Comparison of ENCODE assay signal across 1 cellular context in genomic region chr6:158895661-158896060, GRCh38.
TF ChIP-seq lines count a peak whose summit lies in the region.

No MANE protein-coding gene starts in this region.

TF ChIP-seq in WTC11, 78 proteins besides CTCF, POLR2A, EP300 and RAD21 (continued from another document):
- TF ChIP-seq, protein P1, sequence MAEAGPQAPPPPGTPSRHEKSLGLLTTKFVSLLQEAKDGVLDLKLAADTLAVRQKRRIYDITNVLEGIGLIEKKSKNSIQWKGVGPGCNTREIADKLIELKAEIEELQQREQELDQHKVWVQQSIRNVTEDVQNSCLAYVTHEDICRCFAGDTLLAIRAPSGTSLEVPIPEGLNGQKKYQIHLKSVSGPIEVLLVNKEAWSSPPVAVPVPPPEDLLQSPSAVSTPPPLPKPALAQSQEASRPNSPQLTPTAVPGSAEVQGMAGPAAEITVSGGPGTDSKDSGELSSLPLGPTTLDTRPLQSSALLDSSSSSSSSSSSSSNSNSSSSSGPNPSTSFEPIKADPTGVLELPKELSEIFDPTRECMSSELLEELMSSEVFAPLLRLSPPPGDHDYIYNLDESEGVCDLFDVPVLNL (CRISPR knock-in tag; IDR thresholded peaks at IDR 0.05; ENCODE audit: borderline replicate concordance, low read depth), result no peak
- no peak for TF ChIP-seq ZNF121 (CRISPR knock-in tag; IDR thresholded peaks at IDR 0.05)
- no peak for TF ChIP-seq ZNF396 (CRISPR knock-in tag; IDR thresholded peaks at IDR 0.05; ENCODE audit: borderline replicate concordance)
- TF ChIP-seq, protein P2, sequence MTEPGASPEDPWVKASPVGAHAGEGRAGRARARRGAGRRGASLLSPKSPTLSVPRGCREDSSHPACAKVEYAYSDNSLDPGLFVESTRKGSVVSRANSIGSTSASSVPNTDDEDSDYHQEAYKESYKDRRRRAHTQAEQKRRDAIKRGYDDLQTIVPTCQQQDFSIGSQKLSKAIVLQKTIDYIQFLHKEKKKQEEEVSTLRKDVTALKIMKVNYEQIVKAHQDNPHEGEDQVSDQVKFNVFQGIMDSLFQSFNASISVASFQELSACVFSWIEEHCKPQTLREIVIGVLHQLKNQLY (CRISPR knock-in tag; IDR thresholded peaks at IDR 0.05), result no peak
- TF ChIP-seq SP1 (CRISPR knock-in tag; conservative IDR thresholded peaks at IDR 0.05), result no peak
- TF ChIP-seq, protein P3, sequence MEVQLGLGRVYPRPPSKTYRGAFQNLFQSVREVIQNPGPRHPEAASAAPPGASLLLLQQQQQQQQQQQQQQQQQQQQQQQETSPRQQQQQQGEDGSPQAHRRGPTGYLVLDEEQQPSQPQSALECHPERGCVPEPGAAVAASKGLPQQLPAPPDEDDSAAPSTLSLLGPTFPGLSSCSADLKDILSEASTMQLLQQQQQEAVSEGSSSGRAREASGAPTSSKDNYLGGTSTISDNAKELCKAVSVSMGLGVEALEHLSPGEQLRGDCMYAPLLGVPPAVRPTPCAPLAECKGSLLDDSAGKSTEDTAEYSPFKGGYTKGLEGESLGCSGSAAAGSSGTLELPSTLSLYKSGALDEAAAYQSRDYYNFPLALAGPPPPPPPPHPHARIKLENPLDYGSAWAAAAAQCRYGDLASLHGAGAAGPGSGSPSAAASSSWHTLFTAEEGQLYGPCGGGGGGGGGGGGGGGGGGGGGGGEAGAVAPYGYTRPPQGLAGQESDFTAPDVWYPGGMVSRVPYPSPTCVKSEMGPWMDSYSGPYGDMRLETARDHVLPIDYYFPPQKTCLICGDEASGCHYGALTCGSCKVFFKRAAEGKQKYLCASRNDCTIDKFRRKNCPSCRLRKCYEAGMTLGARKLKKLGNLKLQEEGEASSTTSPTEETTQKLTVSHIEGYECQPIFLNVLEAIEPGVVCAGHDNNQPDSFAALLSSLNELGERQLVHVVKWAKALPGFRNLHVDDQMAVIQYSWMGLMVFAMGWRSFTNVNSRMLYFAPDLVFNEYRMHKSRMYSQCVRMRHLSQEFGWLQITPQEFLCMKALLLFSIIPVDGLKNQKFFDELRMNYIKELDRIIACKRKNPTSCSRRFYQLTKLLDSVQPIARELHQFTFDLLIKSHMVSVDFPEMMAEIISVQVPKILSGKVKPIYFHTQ (CRISPR knock-in tag; IDR thresholded peaks at IDR 0.05), result no peak
- TF ChIP-seq CBFB (CRISPR knock-in tag; IDR thresholded peaks at IDR 0.05; ENCODE audit: low read depth), result no peak
TF ChIP-seq in WTC11: peak in this region for 0.
